Comparison of ENCODE assay signal across 23 cellular contexts in genomic region chr20:15859061-15859460, GRCh38.
"Had no signal": no experiment of that assay in that cellular context is flagged by ENCODE, and none has a peak within 500 bp of the region (broad histone marks: within the 10 kb centered on the region; RNA-seq: fewer than 3 reads in every experiment).

No MANE protein-coding gene starts in this region.

- H3K36me3 Mint-ChIP-seq: immature natural killer cell; natural killer cell treated with Interleukin-12 subunit alpha and Interleukin-12 subunit beta and Interleukin-15 and Interleukin-18, amount 100 ng/mL, for 72 hours had no signal

- FAIRE-seq: endometrium, frontal cortex, keratinocyte had no signal

- H3K9me3 Mint-ChIP-seq: natural killer cell treated with Interleukin-12 subunit alpha and Interleukin-12 subunit beta and Interleukin-15 and Interleukin-18, amount 100 ng/mL, for 72 hours; neural crest cell had no signal

- DNase-seq: cortex of kidney; effector memory CD8-positive, alpha-beta T cell; erythroblast; hypothalamus; immature natural killer cell; left ventricle myocardium superior; lower lobe of right lung; posterior cingulate gyrus; psoas muscle; right cardiac atrium; spleen; stimulated activated CD4-positive, alpha-beta T cell treated with anti-CD3 and anti-CD28 coated beads, Interleukin-4, amount 100 ng/mL, for 4 hours; stimulated activated naive CD4-positive, alpha-beta T cell; stimulated activated naive CD8-positive, alpha-beta T cell treated with anti-CD3 and anti-CD28 coated beads, Interleukin-15, amount 100 ng/mL, for 72 hours; trophoblast cell had no signal

- H3K36me3 ChIP-seq: lower lobe of right lung, spleen, suprapubic skin, vagina had no signal

- H3K4me3 Mint-ChIP-seq: effector memory CD8-positive, alpha-beta T cell; immature natural killer cell; natural killer cell treated with Interleukin-12 subunit alpha and Interleukin-12 subunit beta and Interleukin-15 and Interleukin-18, amount 100 ng/mL, for 72 hours; neural crest cell; stimulated activated naive CD8-positive, alpha-beta T cell treated with anti-CD3 and anti-CD28 coated beads, Interleukin-15, amount 100 ng/mL, for 72 hours had no signal

- H3K27me3 ChIP-seq: spleen, suprapubic skin, vagina had no signal

- H3K27ac Mint-ChIP-seq: effector memory CD8-positive, alpha-beta T cell; immature natural killer cell; natural killer cell treated with Interleukin-12 subunit alpha and Interleukin-12 subunit beta and Interleukin-15 and Interleukin-18, amount 100 ng/mL, for 72 hours had no signal

- H3K27me3 Mint-ChIP-seq: effector memory CD8-positive, alpha-beta T cell; stimulated activated naive CD8-positive, alpha-beta T cell treated with anti-CD3 and anti-CD28 coated beads, Interleukin-15, amount 100 ng/mL, for 72 hours had no signal

- H3K9me3 ChIP-seq: lower lobe of right lung, psoas muscle, spleen, suprapubic skin, vagina had no signal

- ATAC-seq: effector memory CD8-positive, alpha-beta T cell; left ventricle myocardium superior; lower lobe of right lung; natural killer cell treated with Interleukin-12 subunit alpha and Interleukin-12 subunit beta and Interleukin-15 and Interleukin-18, amount 100 ng/mL, for 72 hours; psoas muscle; right cardiac atrium; stimulated activated naive CD8-positive, alpha-beta T cell treated with anti-CD3 and anti-CD28 coated beads, Interleukin-15, amount 100 ng/mL, for 72 hours had no signal

- H3K27ac ChIP-seq: lower lobe of right lung, psoas muscle, skin epidermis, spleen, suprapubic skin, vagina had no signal

- H3K4me1 Mint-ChIP-seq: immature natural killer cell; neural crest cell; stimulated activated naive CD8-positive, alpha-beta T cell treated with anti-CD3 and anti-CD28 coated beads, Interleukin-15, amount 100 ng/mL, for 72 hours had no signal

- H3K4me1 ChIP-seq: lower lobe of right lung, psoas muscle, suprapubic skin, vagina had no signal

- H3K4me3 ChIP-seq: lower lobe of right lung, psoas muscle, skin epidermis, spleen, suprapubic skin, vagina had no signal
